Comparison of ENCODE assay signal across 1 cellular context in the genomic region with DNA sequence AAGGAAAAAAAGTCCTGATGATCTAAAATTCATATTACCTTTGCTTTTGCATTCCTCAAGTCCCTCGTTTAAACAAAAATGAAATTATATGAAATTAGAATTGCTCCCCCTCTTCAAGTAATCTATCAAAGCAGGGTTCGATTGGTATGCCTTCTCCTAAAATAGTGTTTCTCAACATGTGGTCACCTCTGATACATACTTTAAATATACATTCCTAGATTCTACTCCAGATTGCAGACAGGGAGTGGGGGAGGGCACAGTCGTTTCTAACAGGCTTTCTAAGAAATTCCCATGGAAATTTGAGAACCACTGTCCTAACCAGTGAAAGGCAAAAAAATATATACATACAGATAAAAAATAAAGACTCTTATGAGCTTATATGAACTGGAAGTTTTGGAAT.
TF ChIP-seq lines count a peak whose summit lies in the region.

No MANE protein-coding gene starts in this region.

TF ChIP-seq in K562, 482 proteins besides CTCF, POLR2A, EP300 and RAD21 (continued from another document):
- TF ChIP-seq TBL1XR1 (IDR thresholded peaks at IDR 0.05; ENCODE audit: low read length in 2 of 2) (peak in 1 of 2 experiments; percentile 76; a peak in 2 of 4 replicates), FOXA3 (CRISPR knock-in tag; conservative IDR thresholded peaks at IDR 0.05 in 1 of 2, IDR thresholded peaks at IDR 0.05 in 1 of 2) (0 out of 4 replicates have a peak, but pooled peaks of 1 of the 2 experiments have one; percentile 11), MEF2A (IDR thresholded peaks at IDR 0.05; ENCODE audit: control insufficient read depth, low read depth, low read length) (peak; percentile 95), MEF2D (tag; conservative IDR thresholded peaks at IDR 0.05; ENCODE audit: low read depth) (peak; percentile 98), ZBTB17 (CRISPR knock-in tag; IDR thresholded peaks at IDR 0.05) (peak; percentile 99), PRMT5 (CRISPR knock-in tag; IDR thresholded peaks at IDR 0.05) (no peak), HMGN3 (IDR thresholded peaks at IDR 0.05; ENCODE audit: borderline replicate concordance, extremely low read depth, insufficient read length, low read depth, low read length) (no peak), TAL1 (IDR thresholded peaks at IDR 0.05) (peak; percentile 61), TRIM24 (IDR thresholded peaks at IDR 0.05) (peak in 1 of 2 experiments; percentile 48; a peak in 1 of 4 replicates), HDAC3 (IDR thresholded peaks at IDR 0.05; ENCODE audit: borderline replicate concordance, partially characterized antibody) (peak; percentile 40), ARNT (IDR thresholded peaks at IDR 0.05) (no peak), CCNT2 (IDR thresholded peaks at IDR 0.05; ENCODE audit: borderline replicate concordance, extremely low read depth, insufficient read length, low read depth, low read length) (peak; percentile 26), GATA2 (CRISPR knock-in tag; IDR thresholded peaks at IDR 0.05) (peak; percentile 58), GABPA (tag; conservative IDR thresholded peaks at IDR 0.05; ENCODE audit: low read depth) (no peak), CBFA2T2 (conservative IDR thresholded peaks at IDR 0.05) (peak; percentile 35; the same call in 1 of the 2 replicates), SOX6 (IDR thresholded peaks at IDR 0.05) (peak; percentile 40; the same call in 1 of the 2 replicates), RCOR1 (IDR thresholded peaks at IDR 0.05; ENCODE audit: borderline replicate concordance in 1 of 2, low read depth in 2 of 2, low read length in 2 of 2) (peak in 1 of 2 experiments; percentile 55; a peak in 1 of 4 replicates), TAF15 (IDR thresholded peaks at IDR 0.05; ENCODE audit: low read depth, low read length) (no peak), ADNP (tag; IDR thresholded peaks at IDR 0.05) (no peak)
- TF ChIP-seq, protein P1, sequence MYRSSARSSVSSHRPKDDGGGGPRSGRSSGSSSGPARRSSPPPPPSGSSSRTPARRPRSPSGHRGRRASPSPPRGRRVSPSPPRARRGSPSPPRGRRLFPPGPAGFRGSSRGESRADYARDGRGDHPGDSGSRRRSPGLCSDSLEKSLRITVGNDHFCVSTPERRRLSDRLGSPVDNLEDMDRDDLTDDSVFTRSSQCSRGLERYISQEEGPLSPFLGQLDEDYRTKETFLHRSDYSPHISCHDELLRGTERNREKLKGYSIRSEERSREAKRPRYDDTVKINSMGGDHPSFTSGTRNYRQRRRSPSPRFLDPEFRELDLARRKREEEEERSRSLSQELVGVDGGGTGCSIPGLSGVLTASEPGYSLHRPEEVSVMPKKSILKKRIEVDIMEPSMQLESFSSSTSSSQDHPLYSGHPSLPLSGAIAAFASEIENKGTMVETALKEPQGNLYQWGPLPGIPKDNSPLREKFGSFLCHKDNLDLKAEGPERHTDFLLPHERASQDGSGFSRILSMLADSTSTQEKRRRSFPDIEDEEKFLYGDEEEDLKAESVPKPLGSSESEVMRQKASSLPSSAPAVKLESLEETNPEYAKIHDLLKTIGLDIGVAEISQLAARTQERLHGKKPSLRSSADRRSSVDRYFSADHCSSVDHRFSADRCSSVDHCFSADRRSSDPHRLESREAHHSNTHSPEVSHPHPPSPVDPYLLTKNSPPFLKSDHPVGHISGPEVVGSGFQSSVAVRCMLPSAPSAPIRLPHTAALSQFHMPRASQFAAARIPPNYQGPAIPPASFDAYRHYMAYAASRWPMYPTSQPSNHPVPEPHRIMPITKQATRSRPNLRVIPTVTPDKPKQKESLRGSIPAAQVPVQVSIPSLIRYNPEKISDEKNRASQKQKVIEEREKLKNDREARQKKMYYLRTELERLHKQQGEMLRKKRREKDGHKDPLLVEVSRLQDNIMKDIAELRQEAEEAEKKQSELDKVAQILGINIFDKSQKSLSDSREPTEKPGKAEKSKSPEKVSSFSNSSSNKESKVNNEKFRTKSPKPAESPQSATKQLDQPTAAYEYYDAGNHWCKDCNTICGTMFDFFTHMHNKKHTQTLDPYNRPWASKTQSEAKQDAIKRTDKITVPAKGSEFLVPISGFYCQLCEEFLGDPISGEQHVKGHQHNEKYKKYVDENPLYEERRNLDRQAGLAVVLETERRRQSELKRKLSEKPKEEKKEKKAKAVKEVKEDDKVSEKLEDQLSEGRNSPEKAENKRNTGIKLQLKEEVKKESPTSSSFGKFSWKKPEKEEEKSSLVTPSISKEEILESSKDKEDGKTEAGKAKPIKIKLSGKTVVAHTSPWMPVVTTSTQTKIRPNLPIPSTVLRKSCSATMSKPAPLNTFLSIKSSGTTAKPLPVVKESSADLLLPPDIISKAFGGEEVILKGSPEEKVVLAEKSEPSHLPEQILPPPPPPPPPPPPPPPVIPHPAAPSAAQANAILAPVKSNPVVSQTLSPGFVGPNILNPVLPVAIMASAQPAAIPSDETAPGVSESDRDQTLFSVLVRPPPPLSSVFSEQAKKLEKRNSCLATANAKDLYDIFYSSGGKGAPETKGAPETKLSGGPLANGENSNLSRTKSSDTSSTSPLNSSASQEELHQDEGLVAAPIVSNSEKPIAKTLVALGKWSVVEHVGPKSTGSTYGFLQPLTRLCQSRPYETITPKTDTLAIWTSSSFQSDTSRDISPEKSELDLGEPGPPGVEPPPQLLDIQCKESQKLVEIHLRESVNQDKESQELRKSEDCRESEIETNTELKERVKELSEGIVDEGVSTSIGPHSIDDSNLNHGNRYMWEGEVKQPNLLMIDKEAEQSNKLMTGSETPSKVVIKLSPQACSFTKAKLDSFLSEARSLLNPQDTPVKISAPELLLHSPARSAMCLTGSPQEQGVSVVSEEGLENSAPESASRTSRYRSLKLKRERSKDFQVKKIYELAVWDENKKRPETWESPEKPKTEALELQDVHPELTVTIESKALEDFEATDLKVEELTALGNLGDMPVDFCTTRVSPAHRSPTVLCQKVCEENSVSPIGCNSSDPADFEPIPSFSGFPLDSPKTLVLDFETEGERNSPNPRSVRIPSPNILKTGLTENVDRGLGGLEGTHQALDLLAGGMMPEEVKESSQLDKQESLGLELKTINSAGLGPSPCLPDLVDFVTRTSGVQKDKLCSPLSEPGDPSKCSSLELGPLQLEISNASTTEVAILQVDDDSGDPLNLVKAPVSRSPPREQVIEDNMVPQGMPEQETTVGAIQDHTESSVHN (IDR thresholded peaks at IDR 0.05; ENCODE audit: borderline replicate concordance in 1 of 2, low read depth in 1 of 2), result 0 out of 4 replicates have a peak, but pooled peaks of 1 of the 2 experiments have one; percentile 14
- TF ChIP-seq, protein P2, sequence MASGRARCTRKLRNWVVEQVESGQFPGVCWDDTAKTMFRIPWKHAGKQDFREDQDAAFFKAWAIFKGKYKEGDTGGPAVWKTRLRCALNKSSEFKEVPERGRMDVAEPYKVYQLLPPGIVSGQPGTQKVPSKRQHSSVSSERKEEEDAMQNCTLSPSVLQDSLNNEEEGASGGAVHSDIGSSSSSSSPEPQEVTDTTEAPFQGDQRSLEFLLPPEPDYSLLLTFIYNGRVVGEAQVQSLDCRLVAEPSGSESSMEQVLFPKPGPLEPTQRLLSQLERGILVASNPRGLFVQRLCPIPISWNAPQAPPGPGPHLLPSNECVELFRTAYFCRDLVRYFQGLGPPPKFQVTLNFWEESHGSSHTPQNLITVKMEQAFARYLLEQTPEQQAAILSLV (tag; IDR thresholded peaks at IDR 0.05), result no peak
